27 cellular contexts compared by ENCODE assay signal in the genomic region with DNA sequence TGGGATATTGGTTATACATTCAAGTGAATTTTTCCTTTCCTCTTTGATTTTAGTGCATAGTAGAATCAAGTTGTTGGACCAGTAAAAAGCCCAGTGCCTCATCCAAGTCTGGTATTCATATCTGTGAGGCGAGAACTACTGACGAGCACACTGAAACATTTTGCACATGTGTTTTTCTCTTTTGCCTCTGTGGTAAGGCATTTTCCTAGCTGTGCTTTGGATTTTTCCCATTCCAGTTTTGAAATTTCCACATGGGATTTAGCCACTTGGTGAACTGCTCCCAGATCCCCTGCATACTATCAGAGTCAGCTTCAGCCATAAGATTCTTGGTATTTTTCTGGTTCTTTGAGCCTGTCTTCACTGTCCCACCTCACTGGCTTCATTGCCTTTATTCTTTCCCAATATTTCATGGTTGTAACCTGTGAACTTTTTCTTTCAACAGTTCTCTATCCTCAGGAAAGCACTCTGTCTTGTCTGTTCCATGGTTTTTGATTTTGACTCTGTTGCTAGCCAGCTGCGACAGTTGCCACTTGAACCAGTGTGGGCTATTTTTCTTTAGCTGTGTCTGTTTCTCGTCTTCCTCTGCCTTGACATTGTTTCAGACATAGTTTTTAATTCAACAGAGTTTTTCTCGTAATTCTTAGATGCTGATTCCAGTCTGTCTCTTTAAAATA.
DNase-seq lines count a peak whose midpoint lies in the region; ATAC-seq and TF ChIP-seq lines count a peak whose summit lies in the region.
"Had no signal": no experiment of that assay in that cellular context is flagged by ENCODE, and none has a peak within 500 bp of the region (broad histone marks: within the 10 kb centered on the region; RNA-seq: fewer than 3 reads in every experiment).

No MANE protein-coding gene starts in this region.

- no peaks in the 10 kb centered on the region for H3K9me3 ChIP-seq in suprapubic skin
- H3K9me3 ChIP-seq: ascending aorta, HAP-1, mucosa of descending colon, Peyer's patch, SJCRH30, testis had no signal

- CTCF ChIA-PET in GM10248 (lab: Yijun Ruan, JAX) = interaction anchor here (2.3 kb wide), 1 partner anchor 593 kb away, joined by 8 read pairs; no protein-coding TSS in a partner anchor

- no peaks in the 10 kb centered on the region for H3K27me3 Mint-ChIP-seq in mesothelial cell of epicardium (ENCODE audit: low read depth)
- peaks cover 42 to 62% of the 10 kb centered on the region in 2 donors for H3K27me3 Mint-ChIP-seq in effector memory CD8-positive, alpha-beta T cell

- peak overlapping the region; percentile 19 for H3K27ac Mint-ChIP-seq in mesothelial cell of epicardium
- H3K27ac Mint-ChIP-seq in effector memory CD8-positive, alpha-beta T cell = no peak overlapping the region
- H3K27ac Mint-ChIP-seq: activated naive CD4-positive, alpha-beta T cell treated with anti-CD3 and anti-CD28 coated beads, Interleukin-2, amount 50 U/mL, for 72 hours had no signal

- ATAC-seq in effector memory CD8-positive, alpha-beta T cell (replicated peaks) = no peak
- ATAC-seq: activated naive CD4-positive, alpha-beta T cell treated with anti-CD3 and anti-CD28 coated beads, Interleukin-2, amount 50 U/mL, for 72 hours; HepG2; mucosa of descending colon had no signal

- peak overlapping the region; percentile 83 for H3K27ac ChIP-seq in suprapubic skin
- H3K27ac ChIP-seq: ascending aorta, HL-60, Peyer's patch, SJCRH30, testis had no signal

- TF ChIP-seq POLR2A in suprapubic skin (IDR thresholded peaks at IDR 0.05) = no peak

- H3K4me3 ChIP-seq in fibroblast of villous mesenchyme (ENCODE audit: low read depth, low read length) (no peak overlapping the region), suprapubic skin (no peak overlapping the region)
- H3K4me3 ChIP-seq: ascending aorta, HAP-1, mucosa of descending colon, Peyer's patch, SJCRH30, testis had no signal

- WGBS in suprapubic skin = 55% methylated on average over 5 of the region's 5 CpGs

- no peaks in the 10 kb centered on the region for H3K36me3 Mint-ChIP-seq in mesothelial cell of epicardium
- H3K36me3 Mint-ChIP-seq in effector memory CD8-positive, alpha-beta T cell (ENCODE audit: insufficient read depth) = no peaks in the 10 kb centered on the region
- H3K36me3 Mint-ChIP-seq: activated naive CD4-positive, alpha-beta T cell treated with anti-CD3 and anti-CD28 coated beads, Interleukin-2, amount 50 U/mL, for 72 hours had no signal

- peaks cover 7% of the 10 kb centered on the region for H3K4me1 ChIP-seq in suprapubic skin
- H3K4me1 ChIP-seq: ascending aorta, HAP-1, Peyer's patch, SJCRH30, testis had no signal

- no peak overlapping the region for H3K4me3 Mint-ChIP-seq in mesothelial cell of epicardium
- H3K4me3 Mint-ChIP-seq in effector memory CD8-positive, alpha-beta T cell = no peak overlapping the region

- no peak for TF ChIP-seq EP300 in suprapubic skin (IDR thresholded peaks at IDR 0.05)

- POLR2A ChIA-PET in GM10248 (lab: Yijun Ruan, JAX) = no interaction called here

- no peaks in the 10 kb centered on the region for H3K27me3 ChIP-seq in suprapubic skin
- H3K27me3 ChIP-seq: ascending aorta, Peyer's patch, SJCRH30, testis had no signal

- no peak for TF ChIP-seq CTCF in fibroblast of villous mesenchyme (IDR thresholded peaks at IDR 0.05; ENCODE audit: insufficient read depth, low read depth, low read length)
- TF ChIP-seq CTCF in mesothelial cell of epicardium (IDR thresholded peaks at IDR 0.05; ENCODE audit: unreplicated experiment) = no peak
- TF ChIP-seq CTCF in suprapubic skin (IDR thresholded peaks at IDR 0.05) = no peak
- TF ChIP-seq CTCF in GM10248 (IDR thresholded peaks at IDR 0.05; ENCODE audit: control extremely low read depth, extremely low read depth, low read depth, missing control alignments) = no peak

- no peaks in the 10 kb centered on the region for H3K36me3 ChIP-seq in suprapubic skin
- H3K36me3 ChIP-seq: ascending aorta, HAP-1, Peyer's patch, SJCRH30 had no signal

- no peaks in the 10 kb centered on the region for H3K9me3 Mint-ChIP-seq in mesothelial cell of epicardium
- H3K9me3 Mint-ChIP-seq in effector memory CD8-positive, alpha-beta T cell = no peaks in the 10 kb centered on the region
- H3K9me3 Mint-ChIP-seq: activated naive CD4-positive, alpha-beta T cell treated with anti-CD3 and anti-CD28 coated beads, Interleukin-2, amount 50 U/mL, for 72 hours had no signal

- DNase-seq in SK-N-DZ (ENCODE audit: low spot score) (peak; percentile 56), fibroblast of villous mesenchyme (ENCODE audit: low read depth) (peak; percentile 35), mesothelial cell of epicardium (ENCODE audit: low spot score in 2 of 2, unreplicated experiment in 2 of 2) (no peak), suprapubic skin (ENCODE audit: low spot score in 2 of 2) (no peak), GM10248 (ENCODE audit: extremely low spot score) (no peak), NCI-H2029 treated with DMSO at 0.1 percent for 48 hours (lab: John Stamatoyannopoulos, UW) (no peak)
- no peak for DNase-seq in effector memory CD8-positive, alpha-beta T cell
- DNase-seq: activated CD4-positive, alpha-beta T cell treated with anti-CD3 and anti-CD28 coated beads for 48 hours; activated T-cell treated with anti-CD3 and anti-CD28 coated beads, Interleukin-2, amount 50 U/mL, for 48 hours; central memory CD4-positive, alpha-beta T cell; dermis blood vessel endothelial cell; foreskin melanocyte; hypothalamus; Kasumi-1; mucosa of descending colon; MV-4-11; NCI-H1694; NCI-H2171 treated with DMSO at 0.1 percent for 48 hours; NCI-H524 treated with DMSO at 0.1 percent for 48 hours; Peyer's patch; SJCRH30; testis had no signal

- H3K4me1 Mint-ChIP-seq in mesothelial cell of epicardium = peaks cover 18% of the 10 kb centered on the region
- no peaks in the 10 kb centered on the region for H3K4me1 Mint-ChIP-seq in effector memory CD8-positive, alpha-beta T cell (ENCODE audit: low read depth in 2 of 2)

Comparison
In these comparisons a context has a peak if more than half of its experiments do, and no peak if none do; other contexts are left out.
1. DNase-seq: peak in SK-N-DZ (single experiment) and fibroblast of villous mesenchyme (single experiment); none in mesothelial cell of epicardium (0 of 2), suprapubic skin (0 of 2), effector memory CD8-positive, alpha-beta T cell (0 of 3), GM10248 (single experiment) and NCI-H2029 treated with DMSO at 0.1 percent for 48 hours (single experiment).